ENCODE assay signal across 9 cellular contexts in the genomic region with DNA sequence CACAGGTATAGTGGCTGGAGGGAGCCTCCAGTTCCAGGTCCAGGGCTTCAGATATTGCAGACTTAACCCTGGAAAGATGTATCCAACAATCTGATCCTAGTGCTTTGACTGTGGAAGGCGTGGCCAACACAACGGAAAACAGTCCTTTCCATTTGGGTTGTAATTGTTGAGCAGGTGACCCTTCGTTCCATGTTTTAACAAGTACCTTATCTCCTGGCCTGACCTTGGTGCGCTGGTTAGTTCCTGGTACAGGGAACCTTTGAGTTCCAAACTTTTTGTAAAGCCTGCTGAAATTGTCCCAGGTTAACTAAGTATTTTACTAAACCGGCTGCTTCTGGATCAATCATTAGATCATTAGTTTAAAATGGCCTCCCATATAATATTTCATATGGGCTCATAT. TPM values are rescaled to one million over a fixed set of nuclear protein-coding genes. Genes with fewer than 3 reads are reported as not detected.
"Had no signal": no experiment of that assay in that cellular context is flagged by ENCODE, and none has a peak within 500 bp of the region (broad histone marks: within the 10 kb centered on the region; RNA-seq: fewer than 3 reads in every experiment).

No MANE protein-coding gene starts in this region.

- ATAC-seq: GM12878 had no signal

- FAIRE-seq: G401.6, GM12878, GM12891, GM12892, GM18507, GM19239 had no signal

- DNase-seq: GDM1, GF-D8 had no signal

- H3K4me3 ChIP-seq: GM12878 had no signal

RNA-seq across cellular contexts. Expression of a gene that starts 23.9 kb away (rescaled TPM):
- total RNA-seq: G401 had no signal

RNA-seq across cellular contexts. Expression of a gene that starts 29.5 kb away (rescaled TPM):
- total RNA-seq: G401 had no signal
